26 cellular contexts compared by ENCODE assay signal in genomic region chr3:51700403-51700802, GRCh38. TPM values are rescaled to one million over a fixed set of nuclear protein-coding genes. Genes with fewer than 3 reads are reported as not detected.
DNase-seq lines count a peak whose midpoint lies in the region; ATAC-seq and TF ChIP-seq lines count a peak whose summit lies in the region.
"Had no signal": no experiment of that assay in that cellular context is flagged by ENCODE, and none has a peak within 500 bp of the region (broad histone marks: within the 10 kb centered on the region; RNA-seq: fewer than 3 reads in every experiment).

No MANE protein-coding gene starts in this region.

- H3K14ac ChIP-seq in neuronal stem cell (ENCODE audit: low read length): no peak overlapping the region

- peak overlapping the region; percentile 9 for H3K27ac ChIP-seq in CD4-positive, alpha-beta memory T cell (ENCODE audit: low read depth, low read length)
- H3K27ac ChIP-seq in neuronal stem cell (replicated peaks; ENCODE audit: low read length) (no peak overlapping the region), tibial artery (no peak overlapping the region)
- H3K27ac ChIP-seq: BLaER1 had no signal

- no peak for DNase-seq in CD4-positive, alpha-beta memory T cell
- DNase-seq in effector memory CD8-positive, alpha-beta T cell: no peak
- DNase-seq in neuronal stem cell (ENCODE audit: low spot score) (no peak), HEK293T (ENCODE audit: extremely low spot score) (no peak), tibial artery (no peak)
- no peak for DNase-seq in stimulated activated CD4-positive, alpha-beta T cell treated with anti-CD3 and anti-CD28 coated beads, Interleukin-12 subunit alpha, Interleukin-12 subunit beta, amount 100 ng/mL, for 4 hours
- DNase-seq: 8988T; ACHN; BE2C; C1 segment of cervical spinal cord; Caco-2; CD4-positive, CD25-positive, alpha-beta regulatory T cell; DMS 273 treated with DMSO at 0.1 percent for 48 hours; DMS153; DMS53; DMS79; DND-41; EL; GDM1 had no signal

- intact Hi-C loops in CD4-positive, alpha-beta memory T cell (cut with micrococcal nuclease): no loop called here
- intact Hi-C loops in tibial artery (cut with DNase I; ENCODE audit: low total_unique reads): no loop called here

- no peak overlapping the region for H3K23ac ChIP-seq in neuronal stem cell (ENCODE audit: low read depth, low read length, poor library complexity)

- peaks cover 3% of the 10 kb centered on the region for H3K79me1 ChIP-seq in neuronal stem cell (ENCODE audit: low read depth, low read length)

- H2AFZ ChIP-seq in neuronal stem cell (ENCODE audit: low read length): no peak overlapping the region

- peaks cover 31 to 72% of the 10 kb centered on the region in 2 donors for H3K36me3 Mint-ChIP-seq in CD4-positive, alpha-beta memory T cell
- peaks cover 18% of the 10 kb centered on the region for H3K36me3 Mint-ChIP-seq in effector memory CD8-positive, alpha-beta T cell (ENCODE audit: insufficient read depth)

- no peaks in the 10 kb centered on the region for H3K27me3 ChIP-seq in CD4-positive, alpha-beta memory T cell (ENCODE audit: insufficient read depth, low read length)
- H3K27me3 ChIP-seq in neuronal stem cell (ENCODE audit: control insufficient read depth in 3 of 3, insufficient read depth in 3 of 3, low read depth in 1 of 3, low read length in 3 of 3) (no peaks in the 10 kb centered on the region), tibial artery (no peaks in the 10 kb centered on the region)
- H3K27me3 ChIP-seq: BE2C, BLaER1 had no signal

- H3K9ac ChIP-seq in neuronal stem cell (ENCODE audit: low read depth, low read length, poor library complexity): no peak overlapping the region
- H3K9ac ChIP-seq: BLaER1 had no signal

- H3K18ac ChIP-seq in neuronal stem cell (ENCODE audit: low read length): no peak overlapping the region

- peaks cover 83% of the 10 kb centered on the region for H3K36me3 ChIP-seq in CD4-positive, alpha-beta memory T cell (ENCODE audit: insufficient read depth, low read length)
- H3K36me3 ChIP-seq in neuronal stem cell (replicated peaks in 1 of 2; ENCODE audit: control insufficient read depth in 2 of 2, insufficient read depth in 2 of 2, low read length in 2 of 2) (peaks cover 0 to 12% of the 10 kb centered on the region in 2 donors), tibial artery (peaks cover 15 to 100% (median 59%) of the 10 kb centered on the region in 3 donors)
- H3K36me3 ChIP-seq: BE2C had no signal

- no peak overlapping the region for H3K4ac ChIP-seq in neuronal stem cell (ENCODE audit: low read length)

- H3K9me3 Mint-ChIP-seq in CD4-positive, alpha-beta memory T cell: peaks cover 0 to 1% (median 0%) of the 10 kb centered on the region in 8 donors
- H3K9me3 Mint-ChIP-seq in effector memory CD8-positive, alpha-beta T cell: no peaks in the 10 kb centered on the region
- H3K9me3 Mint-ChIP-seq: CD14-positive monocyte; CD8-positive, alpha-beta T cell had no signal

- CTCF ChIA-PET in CD4-positive, alpha-beta memory T cell (lab: Charles Lee; ENCODE audit: partially characterized antibody): interaction anchor here (1.4 kb wide), 1 partner anchor 19 kb away, joined by 6 read pairs; no protein-coding TSS in a partner anchor
- CTCF ChIA-PET in HEK293T (lab: Yijun Ruan, JAX): no interaction called here

- H2BK15ac ChIP-seq in neuronal stem cell (ENCODE audit: low read length): no peak overlapping the region

- H4K8ac ChIP-seq in neuronal stem cell (ENCODE audit: low read depth, low read length): no peak overlapping the region

- peak overlapping the region; percentile 11 for H2BK5ac ChIP-seq in neuronal stem cell (ENCODE audit: low read length)

- H3K4me2 ChIP-seq in neuronal stem cell (ENCODE audit: insufficient read depth, low read length, poor library complexity, severe bottlenecking): no peak overlapping the region
- H3K4me2 ChIP-seq: BLaER1 had no signal

- H3K9me3 ChIP-seq in CD4-positive, alpha-beta memory T cell (ENCODE audit: control insufficient read depth in 1 of 2, low read length in 2 of 2): no peaks in the 10 kb centered on the region
- H3K9me3 ChIP-seq in neuronal stem cell (replicated peaks in 1 of 2; ENCODE audit: control insufficient read depth in 2 of 2, insufficient read depth in 1 of 2, low read depth in 1 of 2, low read length in 2 of 2): no peaks in the 10 kb centered on the region
- no peaks in the 10 kb centered on the region for H3K9me3 ChIP-seq in tibial artery
- H3K9me3 ChIP-seq: BE2C, BLaER1, Caco-2 had no signal

- POLR2A ChIA-PET in CD4-positive, alpha-beta memory T cell (lab: Charles Lee; ENCODE audit: partially characterized antibody): no interaction called here
- POLR2A ChIA-PET in HEK293T (lab: Yijun Ruan, JAX): interaction anchor here (1.1 kb wide), 1 partner anchor 28 kb away, joined by 4 read pairs; no protein-coding TSS in a partner anchor

- no peaks in the 10 kb centered on the region for H3K27me3 Mint-ChIP-seq in CD4-positive, alpha-beta memory T cell
- no peaks in the 10 kb centered on the region for H3K27me3 Mint-ChIP-seq in effector memory CD8-positive, alpha-beta T cell
- H3K27me3 Mint-ChIP-seq: CD4-positive, CD25-positive, alpha-beta regulatory T cell had no signal

- no peak overlapping the region for H3K27ac Mint-ChIP-seq in CD4-positive, alpha-beta memory T cell
- peak overlapping the region; percentile 28 to 38 for H3K27ac Mint-ChIP-seq in effector memory CD8-positive, alpha-beta T cell
- H3K27ac Mint-ChIP-seq: CD8-positive, alpha-beta T cell had no signal

- H4K91ac ChIP-seq in neuronal stem cell (ENCODE audit: low read depth, low read length, poor library complexity): no peak overlapping the region

- peaks cover 13% of the 10 kb centered on the region for H3K4me1 ChIP-seq in CD4-positive, alpha-beta memory T cell (ENCODE audit: insufficient read depth, low read length)
- H3K4me1 ChIP-seq in neuronal stem cell (ENCODE audit: control insufficient read depth in 2 of 2, insufficient read depth in 1 of 2, low read depth in 1 of 2, low read length in 2 of 2) (peaks cover 27% of the 10 kb centered on the region in 2 donors), tibial artery (no peaks in the 10 kb centered on the region)
- H3K4me1 ChIP-seq: BE2C, Caco-2 had no signal

- no peak overlapping the region for H2BK12ac ChIP-seq in neuronal stem cell (ENCODE audit: low read length)

- no peak overlapping the region for H3K4me3 Mint-ChIP-seq in CD4-positive, alpha-beta memory T cell
- H3K4me3 Mint-ChIP-seq in effector memory CD8-positive, alpha-beta T cell: no peak overlapping the region
- H3K4me3 Mint-ChIP-seq: CD14-positive monocyte; CD4-positive, CD25-positive, alpha-beta regulatory T cell; CD8-positive, alpha-beta T cell had no signal

- whole genome bisulfite sequencing in neuronal stem cell (ENCODE audit: extremely low coverage in 2 of 2, insufficient read length in 2 of 2, insufficient replicate concordance in 1 of 2), 2 donors: no CpG with 5 or more reads among the region's 2 CpGs

- H2AK5ac ChIP-seq in neuronal stem cell (ENCODE audit: low read depth, low read length): peak overlapping the region; percentile 92

- no peak for TF ChIP-seq CTCF in tibial artery (IDR thresholded peaks at IDR 0.05)

- H2BK120ac ChIP-seq in neuronal stem cell (ENCODE audit: low read depth, low read length): no peak overlapping the region

- no peak for ATAC-seq in effector memory CD8-positive, alpha-beta T cell (replicated peaks)
- ATAC-seq: CD8-positive, alpha-beta T cell; GM12878 had no signal

- H3K4me1 Mint-ChIP-seq in CD4-positive, alpha-beta memory T cell: peaks cover 18 to 48% (median 28%) of the 10 kb centered on the region in 4 donors
- H3K4me1 Mint-ChIP-seq in effector memory CD8-positive, alpha-beta T cell (ENCODE audit: low read depth in 2 of 2): peaks cover 16 to 24% of the 10 kb centered on the region in 2 donors
- H3K4me1 Mint-ChIP-seq: CD14-positive monocyte had no signal

- no peak overlapping the region for H3K4me3 ChIP-seq in CD4-positive, alpha-beta memory T cell (ENCODE audit: low read length in 2 of 2)
- no peak overlapping the region for H3K4me3 ChIP-seq in neuronal stem cell (ENCODE audit: low read length in 2 of 2)
- H3K4me3 ChIP-seq in tibial artery: no peak overlapping the region
- H3K4me3 ChIP-seq: BLaER1, GM12878 had no signal

TF ChIP-seq in HEK293T, 16 proteins besides CTCF, POLR2A, EP300 and RAD21:
- TF ChIP-seq NFRKB (IDR thresholded peaks at IDR 0.05): no peak
- TF ChIP-seq PKNOX1 (IDR thresholded peaks at IDR 0.05): no peak
- TF ChIP-seq FOXM1 (IDR thresholded peaks at IDR 0.05; ENCODE audit: borderline replicate concordance): no peak
- no peak for TF ChIP-seq SP1 (IDR thresholded peaks at IDR 0.05)
- TF ChIP-seq SUZ12 (IDR thresholded peaks at IDR 0.05): no peak
- TF ChIP-seq ZNF384 (IDR thresholded peaks at IDR 0.05): no peak
- no peak for TF ChIP-seq ELF4 (IDR thresholded peaks at IDR 0.05)
- no peak for TF ChIP-seq CTBP1 (IDR thresholded peaks at IDR 0.05; ENCODE audit: borderline replicate concordance)
- no peak for TF ChIP-seq BHLHE40 (IDR thresholded peaks at IDR 0.05; ENCODE audit: borderline replicate concordance)
- no peak for TF ChIP-seq FOXK2 (IDR thresholded peaks at IDR 0.05)
- TF ChIP-seq TARDBP (IDR thresholded peaks at IDR 0.05): no peak

RNA-seq across cellular contexts. Expression of gene GRM2, which starts 6.5 kb away (rescaled TPM):
- 1 to 10 TPM; 1.1 to 1.9 TPM for total RNA-seq in CD4-positive, alpha-beta memory T cell
- under 1 TPM in 1 of 2 donors, not detected in 1; 0.07 TPM for polyA plus RNA-seq in CD4-positive, alpha-beta memory T cell
- 4.7 TPM for polyA plus RNA-seq in neuronal stem cell (2013, experiment 1 of 2)
- 4.3 TPM for polyA plus RNA-seq in neuronal stem cell (2013, experiment 2 of 2)
- total RNA-seq: Daoy, G401 had no signal
- polyA plus RNA-seq: AG04450, CD14-positive monocyte had no signal

RNA-seq across cellular contexts. Expression of gene TEX264, which starts 29.4 kb away (rescaled TPM):
- 10 to 100 TPM; 40.0 to 40.9 TPM for total RNA-seq in CD4-positive, alpha-beta memory T cell
- 100 to 1,000 TPM; 110 to 138 TPM for polyA plus RNA-seq in CD4-positive, alpha-beta memory T cell
- 4.3 TPM for polyA plus RNA-seq in neuronal stem cell (2013, experiment 1 of 2)
- polyA plus RNA-seq in neuronal stem cell (2013, experiment 2 of 2): 4.1 TPM

Comparison
In these comparisons a context has a peak if more than half of its experiments do, and no peak if none do; other contexts are left out.
1. H3K27ac Mint-ChIP-seq: peak in effector memory CD8-positive, alpha-beta T cell (2 of 2); none in CD4-positive, alpha-beta memory T cell (0 of 7).